8 cellular contexts compared by ENCODE assay signal in genomic region chr11:47454251-47454650, GRCh38. TPM values are rescaled to one million over a fixed set of nuclear protein-coding genes. Genes with fewer than 3 reads are reported as not detected.
DNase-seq lines count a peak whose midpoint lies in the region; ATAC-seq and TF ChIP-seq lines count a peak whose summit lies in the region.
"Not testable (repeated sequence)": the region's sequence is repeated elsewhere in the genome, so short reads cannot be mapped to it uniquely, and the experiment has no call there.

No MANE protein-coding gene starts in this region.

- in situ Hi-C loops in HAP-1 (cut with MboI; ENCODE audit: low sequenced_read_pairs) = not testable (repeated sequence)

- H3K9ac ChIP-seq in neural cell (ENCODE audit: low read length) = not testable (repeated sequence)

- not testable (repeated sequence) for H4K20me1 ChIP-seq in neural cell (ENCODE audit: insufficient read depth)

- H3K4me1 ChIP-seq in HAP-1 = not testable (repeated sequence)

- H3K9me3 ChIP-seq in HAP-1; neural cell (ENCODE audit: low read length): not testable (repeated sequence)

- H3K36me3 ChIP-seq in HAP-1 (replicated peaks); neural cell (ENCODE audit: insufficient read depth, low read length): not testable (repeated sequence)

- peak; percentile 96 for ATAC-seq in SK-N-SH treated with all-trans-retinoic acid at 6 μM for 48 hours
- peak; percentile 87 for ATAC-seq in stimulated activated effector memory CD8-positive, alpha-beta T cell treated with anti-CD3 and anti-CD28 coated beads, Interleukin-12 subunit alpha, Interleukin-12 subunit beta, amount 100 ng/mL, for 72 hours

- not testable (repeated sequence) for H3K4me3 ChIP-seq in HAP-1; fibroblast of villous mesenchyme (ENCODE audit: low read depth, low read length); neural cell (ENCODE audit: low read length)

- TF ChIP-seq CTCF in fibroblast of villous mesenchyme (IDR thresholded peaks at IDR 0.05; ENCODE audit: insufficient read depth, low read depth, low read length) = peak; percentile 80
- peak; percentile 77 for TF ChIP-seq CTCF in neural cell (IDR thresholded peaks at IDR 0.05; ENCODE audit: poor library complexity, severe bottlenecking)

- not testable (repeated sequence) for H2AFZ ChIP-seq in neural cell (ENCODE audit: low read depth, low read length)

- not testable (repeated sequence) for TF ChIP-seq EP300 in neural cell (conservative IDR thresholded peaks at IDR 0.05; ENCODE audit: poor library complexity, severe bottlenecking)

- DNase-seq in DMS114 treated with DMSO at 0.1 percent for 48 hours (lab: John Stamatoyannopoulos, UW; ENCODE audit: unreplicated experiment) (peak; percentile 69), HAP-1 (ENCODE audit: low spot score in 2 of 2) (peak; percentile 76 to 82), NCI-H1694 treated with DMSO at 0.1 percent for 48 hours (lab: John Stamatoyannopoulos, UW) (peak; percentile 78), activated gamma-delta T cell treated with Interleukin-2 at 50 U/mL for 16 hours (peak; percentile 55), fibroblast of villous mesenchyme (ENCODE audit: low read depth) (peak; percentile 87)
- DNase-seq in stimulated activated effector memory CD8-positive, alpha-beta T cell treated with anti-CD3 and anti-CD28 coated beads, Interleukin-12 subunit alpha, Interleukin-12 subunit beta, amount 100 ng/mL, for 72 hours (ENCODE audit: low spot score in 2 of 2) = peak; percentile 14 to 55

- H3K4me3 Mint-ChIP-seq in stimulated activated effector memory CD8-positive, alpha-beta T cell treated with anti-CD3 and anti-CD28 coated beads, Interleukin-12 subunit alpha, Interleukin-12 subunit beta, amount 100 ng/mL, for 72 hours = not testable (repeated sequence)

- not testable (repeated sequence) for H3K9me2 ChIP-seq in neural cell (ENCODE audit: insufficient read depth, low read length)

- H3K9me3 Mint-ChIP-seq in stimulated activated effector memory CD8-positive, alpha-beta T cell treated with anti-CD3 and anti-CD28 coated beads, Interleukin-12 subunit alpha, Interleukin-12 subunit beta, amount 100 ng/mL, for 72 hours = not testable (repeated sequence)

- H3K79me2 ChIP-seq in neural cell (replicated peaks; ENCODE audit: insufficient read depth, low read length) = not testable (repeated sequence)

- H3K27ac Mint-ChIP-seq in stimulated activated effector memory CD8-positive, alpha-beta T cell treated with anti-CD3 and anti-CD28 coated beads, Interleukin-12 subunit alpha, Interleukin-12 subunit beta, amount 100 ng/mL, for 72 hours = not testable (repeated sequence)

- not testable (repeated sequence) for H3K4me1 Mint-ChIP-seq in stimulated activated effector memory CD8-positive, alpha-beta T cell treated with anti-CD3 and anti-CD28 coated beads, Interleukin-12 subunit alpha, Interleukin-12 subunit beta, amount 100 ng/mL, for 72 hours

- not testable (repeated sequence) for H3F3A ChIP-seq in neural cell (ENCODE audit: insufficient read depth, low read length, poor library complexity, severe bottlenecking)

- H3K36me3 Mint-ChIP-seq in stimulated activated effector memory CD8-positive, alpha-beta T cell treated with anti-CD3 and anti-CD28 coated beads, Interleukin-12 subunit alpha, Interleukin-12 subunit beta, amount 100 ng/mL, for 72 hours = not testable (repeated sequence)

- H3K27ac ChIP-seq in neural cell (ENCODE audit: low read length) = not testable (repeated sequence)

- H3K27me3 ChIP-seq in HAP-1 (ENCODE audit: low read depth); neural cell (ENCODE audit: insufficient read depth, low read depth, low read length): not testable (repeated sequence)

- TF ChIP-seq RAD21 in neural cell (conservative IDR thresholded peaks at IDR 0.05) = peak; percentile 74

- H3K4me2 ChIP-seq in neural cell (ENCODE audit: low read length) = not testable (repeated sequence)

TF ChIP-seq in neural cell, 6 proteins besides CTCF, POLR2A, EP300 and RAD21:
- TF ChIP-seq SMC3 (conservative IDR thresholded peaks at IDR 0.05; ENCODE audit: poor library complexity) = peak; percentile 69

RNA-seq across cellular contexts. Expression of gene RAPSN, which starts 5.3 kb away (rescaled TPM):
- under 0.01 and 0.43 TPM in 2 replicates for total RNA-seq in fibroblast of villous mesenchyme
- not detected in 2 replicates for polyA plus RNA-seq in neural cell
- not detected in 2 replicates for polyA minus RNA-seq in neural cell

RNA-seq across cellular contexts. Expression of gene PSMC3, which starts 28.0 kb away (rescaled TPM):
- total RNA-seq in fibroblast of villous mesenchyme = 150 and 163 TPM in 2 replicates
- polyA plus RNA-seq in neural cell = 157 and 172 TPM in 2 replicates
- 94.6 and 113 TPM in 2 replicates for polyA minus RNA-seq in neural cell

RNA-seq across cellular contexts. Expression of gene SLC39A13, which starts 45.9 kb away (rescaled TPM):
- 73.0 and 83.4 TPM in 2 replicates for total RNA-seq in fibroblast of villous mesenchyme
- polyA plus RNA-seq in neural cell = 41.6 and 48.0 TPM in 2 replicates
- polyA minus RNA-seq in neural cell = 13.9 and 15.3 TPM in 2 replicates

Comparison
In these comparisons a context has a peak if more than half of its experiments do, and no peak if none do; other contexts are left out.
1. DNase-seq: peak in every context shown above with its lines; median percentile 87 in fibroblast of villous mesenchyme; 79 in HAP-1; 78 in NCI-H1694 treated with DMSO at 0.1 percent for 48 hours; 69 in DMS114 treated with DMSO at 0.1 percent for 48 hours; 55 in activated gamma-delta T cell treated with Interleukin-2 at 50 U/mL for 16 hours; 34 in stimulated activated effector memory CD8-positive, alpha-beta T cell treated with anti-CD3 and anti-CD28 coated beads, Interleukin-12 subunit alpha, Interleukin-12 subunit beta, amount 100 ng/mL, for 72 hours.